8 cellular contexts compared by ENCODE assay signal in the genomic region with DNA sequence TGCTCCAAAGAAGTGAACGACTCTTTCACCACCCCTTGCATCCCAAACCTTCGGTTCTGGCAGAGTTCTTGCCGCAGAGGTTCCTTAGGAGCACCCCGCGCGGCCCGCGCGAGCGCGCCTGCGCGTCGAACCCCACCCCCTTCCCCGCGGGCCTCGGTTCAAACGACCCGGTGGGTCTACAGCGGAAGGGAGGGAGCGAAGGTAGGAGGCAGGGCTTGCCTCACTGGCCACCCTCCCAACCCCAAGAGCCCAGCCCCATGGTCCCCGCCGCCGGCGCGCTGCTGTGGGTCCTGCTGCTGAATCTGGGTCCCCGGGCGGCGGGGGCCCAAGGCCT. TPM values are rescaled to one million over a fixed set of nuclear protein-coding genes. Genes with fewer than 3 reads are reported as not detected.
DNase-seq lines count a peak whose midpoint lies in the region; ATAC-seq and TF ChIP-seq lines count a peak whose summit lies in the region.

A gene with protein sequence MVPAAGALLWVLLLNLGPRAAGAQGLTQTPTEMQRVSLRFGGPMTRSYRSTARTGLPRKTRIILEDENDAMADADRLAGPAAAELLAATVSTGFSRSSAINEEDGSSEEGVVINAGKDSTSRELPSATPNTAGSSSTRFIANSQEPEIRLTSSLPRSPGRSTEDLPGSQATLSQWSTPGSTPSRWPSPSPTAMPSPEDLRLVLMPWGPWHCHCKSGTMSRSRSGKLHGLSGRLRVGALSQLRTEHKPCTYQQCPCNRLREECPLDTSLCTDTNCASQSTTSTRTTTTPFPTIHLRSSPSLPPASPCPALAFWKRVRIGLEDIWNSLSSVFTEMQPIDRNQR (plus strand): TSS at position 161 of the 334 bp plus-strand sequence. CDS start 97 bp downstream, at position 258.

- peak; percentile 83 to 87 (median 85) for DNase-seq in NCI-H1417 (lab: John Stamatoyannopoulos, UW)
- DNase-seq in NCI-H1417 treated with DMSO at 0.1 percent for 48 hours (lab: John Stamatoyannopoulos, UW) = no peak
- peak; percentile 80 to 97 for DNase-seq in NCI-H526 (lab: John Stamatoyannopoulos, UW)
- peak; percentile 50 for DNase-seq in activated T-cell treated with anti-CD3 and anti-CD28 coated beads for 24 hours (ENCODE audit: low read depth)
- peak; percentile 40 for DNase-seq in epithelial cell of esophagus (ENCODE audit: low read depth)
- DNase-seq in stimulated activated naive CD8-positive, alpha-beta T cell treated with anti-CD3 and anti-CD28 coated beads, Interleukin-15, amount 100 ng/mL, for 72 hours = peak; percentile 56 to 62

- no peaks in the 10 kb centered on the region for H3K9me3 ChIP-seq in mesodermal cell (ENCODE audit: control insufficient read depth, low read length)

- H3K4me3 ChIP-seq in epithelial cell of esophagus (ENCODE audit: low read length) (peak within 1 kb of the TSS; percentile 60), mesodermal cell (ENCODE audit: extremely low read depth, insufficient read depth, low read length, poor library complexity, severe bottlenecking) (peak within 1 kb of the TSS; percentile 68)

- peak within 1 kb of the TSS; percentile 92 to 96 for H3K4me3 Mint-ChIP-seq in stimulated activated naive CD8-positive, alpha-beta T cell treated with anti-CD3 and anti-CD28 coated beads, Interleukin-15, amount 100 ng/mL, for 72 hours

- TF ChIP-seq CTCF in epithelial cell of esophagus (IDR thresholded peaks at IDR 0.05; ENCODE audit: insufficient read depth, low read depth, low read length, missing control alignments) = no peak

- peaks cover 22% of the 10 kb centered on the region for H3K36me3 ChIP-seq in mesodermal cell (ENCODE audit: control insufficient read depth, insufficient read depth, low read length)

- H3K4me1 Mint-ChIP-seq in stimulated activated naive CD8-positive, alpha-beta T cell treated with anti-CD3 and anti-CD28 coated beads, Interleukin-15, amount 100 ng/mL, for 72 hours = peaks cover 66% of the 10 kb centered on the region

- peak within 1 kb of the TSS; percentile 96 to 98 for H3K27ac Mint-ChIP-seq in stimulated activated naive CD8-positive, alpha-beta T cell treated with anti-CD3 and anti-CD28 coated beads, Interleukin-15, amount 100 ng/mL, for 72 hours

- no peaks in the 10 kb centered on the region for H3K4me1 ChIP-seq in mesodermal cell (ENCODE audit: control insufficient read depth, insufficient read depth, low read length, poor library complexity, severe bottlenecking)

- no peaks in the 10 kb centered on the region for H3K9me3 Mint-ChIP-seq in stimulated activated naive CD8-positive, alpha-beta T cell treated with anti-CD3 and anti-CD28 coated beads, Interleukin-15, amount 100 ng/mL, for 72 hours

- peak within 1 kb of the TSS; percentile 78 for H3K27ac ChIP-seq in mesodermal cell (ENCODE audit: low read depth, low read length, severe bottlenecking)

- 0 to 1% methylated on average over 9 to 28 of the region's 29 CpGs for WGBS in mesodermal cell (ENCODE audit: insufficient coverage in 2 of 2), 2 experiments

- H3K27me3 Mint-ChIP-seq in stimulated activated naive CD8-positive, alpha-beta T cell treated with anti-CD3 and anti-CD28 coated beads, Interleukin-15, amount 100 ng/mL, for 72 hours = no peaks in the 10 kb centered on the region

- peak; percentile 56 for ATAC-seq in HG03066 (IDR thresholded peaks at IDR 0.05; ENCODE audit: low read depth, unreplicated experiment)
- peak; percentile 69 for ATAC-seq in stimulated activated naive CD8-positive, alpha-beta T cell treated with anti-CD3 and anti-CD28 coated beads, Interleukin-15, amount 100 ng/mL, for 72 hours

RNA-seq across cellular contexts. Expression of the gene that starts here (rescaled TPM):
- 4.2 TPM for polyA plus RNA-seq in mesodermal cell (2013, experiment 1 of 2)
- 3.9 TPM for polyA plus RNA-seq in mesodermal cell (2013, experiment 2 of 2)
